7 cellular contexts compared by ENCODE assay signal in genomic region chr15:72272997-72273352, GRCh38. TPM values are rescaled to one million over a fixed set of nuclear protein-coding genes. Genes with fewer than 3 reads are reported as not detected.
DNase-seq lines count a peak whose midpoint lies in the region; ATAC-seq and TF ChIP-seq lines count a peak whose summit lies in the region.

No MANE protein-coding gene starts in this region.

- DNase-seq in HFF-Myc (ENCODE audit: extremely low read depth, low read depth) (no peak), NK-92 (lab: John Stamatoyannopoulos, UW; ENCODE audit: unreplicated experiment) (no peak), GM10266 (ENCODE audit: extremely low spot score) (no peak)
- DNase-seq in activated CD8-positive, alpha-beta T cell treated with anti-CD3 and anti-CD28 coated beads for 36 hours = no peak
- no peak for DNase-seq in stimulated activated naive B cell treated with anti-CD40 and anti-IgM and Interleukin-4, amounts not matched to agents 10 μg/mL and 1 μg/mL and 100 μg/mL, for 72 hours

- H3K4me3 ChIP-seq in HFF-Myc (replicated peaks; ENCODE audit: low read depth, low read length) (peak overlapping the region; percentile 76), iPS-11a (ENCODE audit: low read depth, low read length) (peak overlapping the region; percentile 65)

- ATAC-seq in activated CD8-positive, alpha-beta T cell treated with anti-CD3 and anti-CD28 coated beads for 36 hours = no peak
- no peak for ATAC-seq in stimulated activated naive B cell treated with anti-CD40 and anti-IgM and Interleukin-4, amounts not matched to agents 10 μg/mL and 1 μg/mL and 100 μg/mL, for 72 hours (replicated peaks)
- ATAC-seq in HG03280 (IDR thresholded peaks at IDR 0.05; ENCODE audit: unreplicated experiment) = no peak

- CTCF ChIA-PET in activated CD8-positive, alpha-beta T cell treated with anti-CD3 and anti-CD28 coated beads for 36 hours (lab: Charles Lee) = interaction anchor here (0.7 to 2.9 kb wide), 10 partner anchors 9 to 76 kb away, joined by 3 to 22 read pairs (median 4); no protein-coding TSS in a partner anchor

- no peaks in the 10 kb centered on the region for H3K27me3 Mint-ChIP-seq in activated CD8-positive, alpha-beta T cell treated with anti-CD3 and anti-CD28 coated beads for 36 hours
- no peaks in the 10 kb centered on the region for H3K27me3 Mint-ChIP-seq in stimulated activated naive B cell treated with anti-CD40 and anti-IgM and Interleukin-4, amounts not matched to agents 10 μg/mL and 1 μg/mL and 100 μg/mL, for 72 hours

- peak overlapping the region; percentile 91 for H3K27ac Mint-ChIP-seq in activated CD8-positive, alpha-beta T cell treated with anti-CD3 and anti-CD28 coated beads for 36 hours
- peak overlapping the region; percentile 92 for H3K27ac Mint-ChIP-seq in stimulated activated naive B cell treated with anti-CD40 and anti-IgM and Interleukin-4, amounts not matched to agents 10 μg/mL and 1 μg/mL and 100 μg/mL, for 72 hours

- TF ChIP-seq CTCF in HFF-Myc (IDR thresholded peaks at IDR 0.05; ENCODE audit: low read depth, low read length, missing control alignments) (no peak), GM10266 (IDR thresholded peaks at IDR 0.05; ENCODE audit: control insufficient read depth, insufficient read depth, low read depth, missing control alignments) (no peak)
- no peak for TF ChIP-seq CTCF in activated CD8-positive, alpha-beta T cell treated with anti-CD3 and anti-CD28 coated beads for 36 hours (IDR thresholded peaks at IDR 0.05)

- POLR2A ChIA-PET in activated CD8-positive, alpha-beta T cell treated with anti-CD3 and anti-CD28 coated beads for 36 hours (lab: Charles Lee) = interaction anchor here (0.6 to 2.6 kb wide), 9 partner anchors 12 to 103 kb away, joined by 3 to 15 read pairs (median 4); partner anchors contain the start of genes HEXA and PKM

- H3K4me1 Mint-ChIP-seq in activated CD8-positive, alpha-beta T cell treated with anti-CD3 and anti-CD28 coated beads for 36 hours (ENCODE audit: low read depth) = peaks cover 35% of the 10 kb centered on the region
- peaks cover 27 to 41% of the 10 kb centered on the region in 2 donors for H3K4me1 Mint-ChIP-seq in stimulated activated naive B cell treated with anti-CD40 and anti-IgM and Interleukin-4, amounts not matched to agents 10 μg/mL and 1 μg/mL and 100 μg/mL, for 72 hours

- H3K36me3 Mint-ChIP-seq in activated CD8-positive, alpha-beta T cell treated with anti-CD3 and anti-CD28 coated beads for 36 hours (ENCODE audit: low read depth) = peaks cover 7% of the 10 kb centered on the region
- peaks cover 7 to 15% of the 10 kb centered on the region in 2 donors for H3K36me3 Mint-ChIP-seq in stimulated activated naive B cell treated with anti-CD40 and anti-IgM and Interleukin-4, amounts not matched to agents 10 μg/mL and 1 μg/mL and 100 μg/mL, for 72 hours

- H3K4me3 Mint-ChIP-seq in activated CD8-positive, alpha-beta T cell treated with anti-CD3 and anti-CD28 coated beads for 36 hours = peak overlapping the region; percentile 87
- peak overlapping the region; percentile 85 to 88 for H3K4me3 Mint-ChIP-seq in stimulated activated naive B cell treated with anti-CD40 and anti-IgM and Interleukin-4, amounts not matched to agents 10 μg/mL and 1 μg/mL and 100 μg/mL, for 72 hours

- H3K9me3 Mint-ChIP-seq in activated CD8-positive, alpha-beta T cell treated with anti-CD3 and anti-CD28 coated beads for 36 hours = no peaks in the 10 kb centered on the region
- no peaks in the 10 kb centered on the region for H3K9me3 Mint-ChIP-seq in stimulated activated naive B cell treated with anti-CD40 and anti-IgM and Interleukin-4, amounts not matched to agents 10 μg/mL and 1 μg/mL and 100 μg/mL, for 72 hours

- intact Hi-C loops in activated CD8-positive, alpha-beta T cell treated with anti-CD3 and anti-CD28 coated beads for 36 hours (cut with micrococcal nuclease) = loop anchor here (2.0 kb wide), 1 partner anchor 46 kb away; no protein-coding TSS in a partner anchor

RNA-seq across cellular contexts. Expression of gene PARP6, which starts 0.6 kb away (rescaled TPM):
- 10 to 100 TPM; 48.7 to 50.1 TPM for total RNA-seq in activated CD8-positive, alpha-beta T cell treated with anti-CD3 and anti-CD28 coated beads for 36 hours

RNA-seq across cellular contexts. Expression of gene PKM, which starts 42.0 kb away (rescaled TPM):
- total RNA-seq in activated CD8-positive, alpha-beta T cell treated with anti-CD3 and anti-CD28 coated beads for 36 hours = 1,000 to 10,000 TPM; 2,565 to 2,588 TPM

RNA-seq across cellular contexts. Expression of gene CELF6, which starts 47.0 kb away (rescaled TPM):
- total RNA-seq in activated CD8-positive, alpha-beta T cell treated with anti-CD3 and anti-CD28 coated beads for 36 hours = under 1 TPM; 0.18 to 0.20 TPM
